In the genomic region with DNA sequence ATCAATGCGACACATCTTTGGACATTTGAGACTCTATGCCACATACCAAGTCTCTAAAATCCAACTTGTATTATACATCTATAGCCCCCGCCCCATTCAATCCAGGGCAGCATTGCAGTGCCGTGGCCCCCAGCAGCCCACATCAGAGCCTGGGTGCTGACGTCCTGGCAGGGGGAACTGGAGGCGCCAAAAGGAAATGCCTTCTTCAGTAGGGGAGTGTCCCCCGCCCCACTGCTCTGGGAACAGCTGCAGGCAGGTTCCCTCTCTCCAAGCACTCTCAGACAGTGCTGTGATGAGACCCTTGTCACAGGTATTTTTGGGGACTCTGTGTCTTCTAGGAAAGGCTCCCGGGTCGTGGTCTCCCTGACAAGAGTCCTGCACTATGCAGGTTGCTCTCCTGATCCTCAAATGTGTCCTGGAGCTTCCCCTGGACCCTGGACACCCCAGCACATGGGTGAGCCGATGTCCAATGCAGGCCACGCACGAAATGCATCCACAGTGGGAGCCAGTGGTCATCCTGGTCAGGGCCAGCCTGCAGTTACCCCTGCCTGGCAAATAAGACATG, we compare ENCODE assay signal across 1 cellular context.
TF ChIP-seq lines count a peak whose summit lies in the region.

No MANE protein-coding gene starts in this region.

TF ChIP-seq in IMR-90, 13 proteins besides CTCF, POLR2A, EP300 and RAD21 (continued from another document):
- TF ChIP-seq NFE2L2 (IDR thresholded peaks at IDR 0.05; ENCODE audit: low read depth, low read length) = no peak
- TF ChIP-seq MXI1 (IDR thresholded peaks at IDR 0.05; ENCODE audit: borderline replicate concordance, low read depth, low read length) = no peak
- no peak for TF ChIP-seq SMC3 (IDR thresholded peaks at IDR 0.05; ENCODE audit: low read depth, low read length)
- no peak for TF ChIP-seq CHD1 (IDR thresholded peaks at IDR 0.05; ENCODE audit: low read depth, low read length)
TF ChIP-seq in IMR-90: peak in this region for 0.
